ENCODE assay signal across 1 cellular context in the genomic region with DNA sequence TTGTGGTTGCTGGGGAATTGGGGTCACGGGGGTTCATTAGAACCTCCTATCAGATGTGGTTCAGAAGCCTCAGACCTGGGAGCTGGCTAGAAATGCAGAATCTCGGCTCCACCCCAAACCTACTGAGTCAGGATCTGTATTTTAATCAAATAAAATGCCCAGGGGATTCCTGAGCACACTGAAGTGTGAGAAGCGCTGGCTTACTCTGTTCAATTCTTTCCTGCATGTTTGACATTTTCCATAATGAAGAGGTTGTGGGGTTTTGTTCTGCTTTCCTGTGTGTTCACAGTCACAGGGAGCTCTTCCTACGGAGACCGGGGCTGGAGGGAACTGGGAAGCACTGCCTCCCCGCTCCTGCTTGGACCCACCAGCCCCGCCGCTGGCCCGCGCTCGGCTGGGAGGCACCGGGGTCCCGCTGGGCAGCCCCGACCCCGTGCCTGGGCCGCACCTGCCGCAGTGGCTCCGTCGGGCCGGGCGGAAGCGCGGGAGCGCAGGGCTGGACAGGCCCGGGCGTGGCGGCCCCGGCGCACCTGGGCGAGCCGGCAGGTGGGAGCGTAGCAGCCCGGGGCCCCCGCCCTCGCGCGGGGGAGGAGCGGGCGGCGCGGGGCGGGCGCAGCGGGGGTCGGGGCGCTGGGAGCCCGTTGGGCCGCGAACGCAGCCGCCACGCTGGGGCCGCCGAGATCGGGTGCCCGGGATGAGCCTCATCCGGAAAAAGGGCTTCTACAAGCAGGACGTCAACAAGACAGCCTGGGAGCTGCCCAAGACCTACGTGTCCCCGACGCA.
TF ChIP-seq lines count a peak whose summit lies in the region.

A gene (plus strand): TSS at position 625 of the 783 bp plus-strand sequence. CDS start 70 bp downstream, at position 695.

TF ChIP-seq in HEK293, 187 proteins besides CTCF, POLR2A, EP300 and RAD21 (continued from another document):
- TF ChIP-seq, protein P1, sequence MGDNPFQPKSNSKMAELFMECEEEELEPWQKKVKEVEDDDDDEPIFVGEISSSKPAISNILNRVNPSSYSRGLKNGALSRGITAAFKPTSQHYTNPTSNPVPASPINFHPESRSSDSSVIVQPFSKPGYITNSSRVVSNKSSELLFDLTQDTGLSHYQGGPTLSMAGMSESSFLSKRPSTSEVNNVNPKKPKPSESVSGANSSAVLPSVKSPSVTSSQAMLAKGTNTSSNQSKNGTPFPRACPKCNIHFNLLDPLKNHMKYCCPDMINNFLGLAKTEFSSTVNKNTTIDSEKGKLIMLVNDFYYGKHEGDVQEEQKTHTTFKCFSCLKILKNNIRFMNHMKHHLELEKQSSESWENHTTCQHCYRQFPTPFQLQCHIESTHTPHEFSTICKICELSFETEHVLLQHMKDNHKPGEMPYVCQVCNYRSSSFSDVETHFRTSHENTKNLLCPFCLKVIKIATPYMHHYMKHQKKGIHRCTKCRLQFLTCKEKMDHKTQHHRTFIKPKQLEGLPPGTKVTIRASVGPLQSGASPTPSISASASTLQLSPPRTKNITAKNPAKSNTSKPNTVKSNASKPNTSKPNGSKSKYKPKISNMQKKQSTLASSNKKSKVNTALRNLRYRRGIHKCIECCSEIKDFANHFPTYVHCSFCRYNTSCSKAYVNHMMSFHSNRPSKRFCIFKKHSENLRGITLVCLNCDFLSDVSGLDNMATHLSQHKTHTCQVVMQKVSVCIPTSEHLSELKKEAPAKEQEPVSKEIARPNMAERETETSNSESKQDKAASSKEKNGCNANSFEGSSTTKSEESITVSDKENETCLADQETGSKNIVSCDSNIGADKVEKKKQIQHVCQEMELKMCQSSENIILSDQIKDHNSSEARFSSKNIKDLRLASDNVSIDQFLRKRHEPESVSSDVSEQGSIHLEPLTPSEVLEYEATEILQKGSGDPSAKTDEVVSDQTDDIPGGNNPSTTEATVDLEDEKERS (tag by site-specific recombination; IDR thresholded peaks at IDR 0.05), result no peak
- TF ChIP-seq ZBTB20 (tag by site-specific recombination; IDR thresholded peaks at IDR 0.05), result peak; percentile 51
- TF ChIP-seq, protein P2, sequence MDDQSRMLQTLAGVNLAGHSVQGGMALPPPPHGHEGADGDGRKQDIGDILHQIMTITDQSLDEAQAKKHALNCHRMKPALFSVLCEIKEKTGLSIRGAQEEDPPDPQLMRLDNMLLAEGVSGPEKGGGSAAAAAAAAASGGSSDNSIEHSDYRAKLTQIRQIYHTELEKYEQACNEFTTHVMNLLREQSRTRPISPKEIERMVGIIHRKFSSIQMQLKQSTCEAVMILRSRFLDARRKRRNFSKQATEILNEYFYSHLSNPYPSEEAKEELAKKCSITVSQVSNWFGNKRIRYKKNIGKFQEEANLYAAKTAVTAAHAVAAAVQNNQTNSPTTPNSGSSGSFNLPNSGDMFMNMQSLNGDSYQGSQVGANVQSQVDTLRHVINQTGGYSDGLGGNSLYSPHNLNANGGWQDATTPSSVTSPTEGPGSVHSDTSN (CRISPR knock-in tag; IDR thresholded peaks at IDR 0.05), result peak; percentile 22; the same call in 1 of the 2 replicates
- TF ChIP-seq IKZF3 (tag by site-specific recombination; IDR thresholded peaks at IDR 0.05), result 0 out of 2 replicates have a peak, but pooled peaks have one; percentile 21
